1 cellular context compared by ENCODE assay signal in genomic region chr12:49761677-49762467, GRCh38.
TF ChIP-seq lines count a peak whose summit lies in the region.

No MANE protein-coding gene starts in this region.

TF ChIP-seq in HepG2, 621 proteins besides CTCF, POLR2A, EP300 and RAD21:
- TF ChIP-seq TIGD3 (CRISPR knock-in tag; IDR thresholded peaks at IDR 0.05; ENCODE audit: borderline replicate concordance) (no peak), ZBTB33 (CRISPR knock-in tag; IDR thresholded peaks at IDR 0.05) (peak; percentile 67; the same call in 1 of the 2 replicates)
